Comparison of ENCODE assay signal across 8 cellular contexts in the genomic region with DNA sequence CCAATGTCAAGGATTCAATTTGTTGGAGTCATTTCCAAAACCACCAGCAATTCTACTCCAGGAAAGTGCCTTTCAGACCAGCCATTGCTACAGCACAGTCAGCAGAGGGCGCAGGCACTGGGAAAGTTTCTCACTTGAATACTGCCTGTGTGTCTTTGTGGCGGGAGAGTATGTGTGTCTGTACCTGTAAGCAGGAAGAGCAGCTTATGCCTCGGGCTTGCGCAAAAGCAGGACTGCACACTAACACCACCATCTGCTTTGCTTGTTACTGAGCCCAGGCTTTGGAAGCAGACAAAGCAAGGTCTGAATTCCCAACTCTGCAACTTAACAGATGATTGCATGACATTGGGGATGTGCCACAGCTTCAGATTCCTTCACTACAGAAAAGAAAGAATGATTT. TPM values are rescaled to one million over a fixed set of nuclear protein-coding genes. Genes with fewer than 3 reads are reported as not detected.
DNase-seq lines count a peak whose midpoint lies in the region; ATAC-seq and TF ChIP-seq lines count a peak whose summit lies in the region.

No MANE protein-coding gene starts in this region.

- H3K4me3 ChIP-seq in HEK293 (ENCODE audit: low read depth, low read length) = no peak overlapping the region
- H3K4me3 ChIP-seq in adipocyte (ENCODE audit: low read length) = no peak overlapping the region
- H3K4me3 ChIP-seq in left ventricle myocardium inferior = no peak overlapping the region

- intact Hi-C loops in left ventricle myocardium inferior (cut with micrococcal nuclease) = loop anchor here (10.0 kb wide), 1 partner anchor 74 kb away; no protein-coding TSS in a partner anchor

- H3K9ac ChIP-seq in adipocyte (ENCODE audit: low read length) = no peak overlapping the region

- no peak overlapping the region for H3K27ac ChIP-seq in HEK293 (ENCODE audit: extremely low read depth, low read depth, low read length)
- H3K27ac ChIP-seq in left ventricle myocardium inferior (replicated peaks) = no peak overlapping the region

- no peaks in the 10 kb centered on the region for H3K36me3 ChIP-seq in HEK293 (ENCODE audit: control insufficient read depth in 2 of 2, insufficient read depth in 1 of 2, low read length in 2 of 2)
- no peaks in the 10 kb centered on the region for H3K36me3 ChIP-seq in adipocyte (ENCODE audit: control insufficient read depth, insufficient read depth, low read length, severe bottlenecking)
- no peaks in the 10 kb centered on the region for H3K36me3 ChIP-seq in left ventricle myocardium inferior

- ATAC-seq in HG02938 (IDR thresholded peaks at IDR 0.05; ENCODE audit: unreplicated experiment) = no peak

- H3K27me3 ChIP-seq in adipocyte (replicated peaks; ENCODE audit: control insufficient read depth, insufficient read depth, low read length) (peaks cover 13% of the 10 kb centered on the region), left ventricle myocardium inferior (ENCODE audit: low read depth) (peaks cover 34% of the 10 kb centered on the region)

- POLR2A ChIA-PET in HEK293 (lab: Yijun Ruan, JAX) = no interaction called here

- H3K4me1 ChIP-seq in HEK293 (ENCODE audit: control insufficient read depth, insufficient read depth, low read length) (no peaks in the 10 kb centered on the region), adipocyte (ENCODE audit: control insufficient read depth, insufficient read depth, low read length) (no peaks in the 10 kb centered on the region), left ventricle myocardium inferior (no peaks in the 10 kb centered on the region)

- CTCF ChIA-PET in HEK293 (lab: Yijun Ruan, JAX) = interaction anchor here (0.6 to 7.9 kb wide), 32 partner anchors 9 to 459 kb away, joined by 3 to 144 read pairs (median 5); a partner anchor contains a TSS

- H3K9me3 ChIP-seq in HEK293 (ENCODE audit: control insufficient read depth, insufficient read depth, low read depth, low read length) (no peaks in the 10 kb centered on the region), adipocyte (ENCODE audit: control insufficient read depth, low read length) (peaks cover 5% of the 10 kb centered on the region), left ventricle myocardium inferior (replicated peaks) (no peaks in the 10 kb centered on the region)

- DNase-seq in Daoy (ENCODE audit: low read depth) (peak; percentile 69), NCI-H1417 treated with DMSO at 0.1 percent for 48 hours (lab: John Stamatoyannopoulos, UW) (peak; percentile 32), SKM-1 (lab: John Stamatoyannopoulos, UW; ENCODE audit: unreplicated experiment) (peak; percentile 98), adipocyte (ENCODE audit: low read depth) (peak; percentile 80), left ventricle myocardium inferior (peak; percentile 34), retina (peak; percentile 66)

- TF ChIP-seq CTCF in HEK293 (tag by site-specific recombination; IDR thresholded peaks at IDR 0.05) (peak; percentile 82), left ventricle myocardium inferior (IDR thresholded peaks at IDR 0.05; ENCODE audit: borderline replicate concordance) (peak; percentile 79)

TF ChIP-seq in HEK293, 187 proteins besides CTCF, POLR2A, EP300 and RAD21:
- TF ChIP-seq PRDM1 (tag by site-specific recombination; IDR thresholded peaks at IDR 0.05) = peak; percentile 89
- no peak for TF ChIP-seq ZBTB48 (tag by site-specific recombination; IDR thresholded peaks at IDR 0.05)
- no peak for TF ChIP-seq KLF16 (tag by site-specific recombination; IDR thresholded peaks at IDR 0.05)
- 0 out of 2 replicates have a peak, but pooled peaks have one; percentile 30 for TF ChIP-seq ZBTB17 (tag by site-specific recombination; IDR thresholded peaks at IDR 0.05)
- peak; percentile 69 for TF ChIP-seq ZNF660 (tag by site-specific recombination; IDR thresholded peaks at IDR 0.05)
- peak; percentile 70 for TF ChIP-seq ZNF654 (tag by site-specific recombination; IDR thresholded peaks at IDR 0.05; ENCODE audit: low read depth)
- TF ChIP-seq ZNF558 (tag by site-specific recombination; IDR thresholded peaks at IDR 0.05) = peak; percentile 90
- peak; percentile 56 for TF ChIP-seq SCRT2 (tag by site-specific recombination; IDR thresholded peaks at IDR 0.05)
- TF ChIP-seq, protein P1, sequence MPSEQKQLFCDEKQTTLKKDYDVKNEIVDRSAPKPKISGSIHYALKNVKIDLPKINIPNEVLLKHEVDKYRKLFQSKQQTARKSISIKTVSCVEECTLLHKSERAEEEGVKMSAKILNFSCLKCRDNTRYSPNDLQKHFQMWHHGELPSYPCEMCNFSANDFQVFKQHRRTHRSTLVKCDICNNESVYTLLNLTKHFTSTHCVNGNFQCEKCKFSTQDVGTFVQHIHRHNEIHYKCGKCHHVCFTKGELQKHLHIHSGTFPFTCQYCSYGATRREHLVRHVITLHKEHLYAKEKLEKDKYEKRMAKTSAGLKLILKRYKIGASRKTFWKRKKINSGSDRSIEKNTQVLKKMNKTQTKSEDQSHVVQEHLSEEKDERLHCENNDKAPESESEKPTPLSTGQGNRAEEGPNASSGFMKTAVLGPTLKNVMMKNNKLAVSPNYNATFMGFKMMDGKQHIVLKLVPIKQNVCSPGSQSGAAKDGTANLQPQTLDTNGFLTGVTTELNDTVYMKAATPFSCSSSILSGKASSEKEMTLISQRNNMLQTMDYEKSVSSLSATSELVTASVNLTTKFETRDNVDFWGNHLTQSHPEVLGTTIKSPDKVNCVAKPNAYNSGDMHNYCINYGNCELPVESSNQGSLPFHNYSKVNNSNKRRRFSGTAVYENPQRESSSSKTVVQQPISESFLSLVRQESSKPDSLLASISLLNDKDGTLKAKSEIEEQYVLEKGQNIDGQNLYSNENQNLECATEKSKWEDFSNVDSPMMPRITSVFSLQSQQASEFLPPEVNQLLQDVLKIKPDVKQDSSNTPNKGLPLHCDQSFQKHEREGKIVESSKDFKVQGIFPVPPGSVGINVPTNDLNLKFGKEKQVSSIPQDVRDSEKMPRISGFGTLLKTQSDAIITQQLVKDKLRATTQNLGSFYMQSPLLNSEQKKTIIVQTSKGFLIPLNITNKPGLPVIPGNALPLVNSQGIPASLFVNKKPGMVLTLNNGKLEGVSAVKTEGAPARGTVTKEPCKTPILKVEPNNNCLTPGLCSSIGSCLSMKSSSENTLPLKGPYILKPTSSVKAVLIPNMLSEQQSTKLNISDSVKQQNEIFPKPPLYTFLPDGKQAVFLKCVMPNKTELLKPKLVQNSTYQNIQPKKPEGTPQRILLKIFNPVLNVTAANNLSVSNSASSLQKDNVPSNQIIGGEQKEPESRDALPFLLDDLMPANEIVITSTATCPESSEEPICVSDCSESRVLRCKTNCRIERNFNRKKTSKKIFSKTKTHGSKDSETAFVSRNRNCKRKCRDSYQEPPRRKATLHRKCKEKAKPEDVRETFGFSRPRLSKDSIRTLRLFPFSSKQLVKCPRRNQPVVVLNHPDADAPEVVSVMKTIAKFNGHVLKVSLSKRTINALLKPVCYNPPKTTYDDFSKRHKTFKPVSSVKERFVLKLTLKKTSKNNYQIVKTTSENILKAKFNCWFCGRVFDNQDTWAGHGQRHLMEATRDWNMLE (tag by site-specific recombination; conservative IDR thresholded peaks at IDR 0.05; ENCODE audit: low read depth) = no peak
- TF ChIP-seq ZNF140 (tag by site-specific recombination; IDR thresholded peaks at IDR 0.05) = peak; percentile 42; the same call in 1 of the 2 replicates
- TF ChIP-seq ZNF2 (tag by site-specific recombination; IDR thresholded peaks at IDR 0.05) = 0 out of 2 replicates have a peak, but pooled peaks have one; percentile 32
TF ChIP-seq in HEK293: peak in this region for 8.

RNA-seq across cellular contexts. Expression of a gene that starts 7.0 kb away (rescaled TPM):
- total RNA-seq in Daoy (2014; rRNA removed; shearing (Covaris generic)) = not detected in 2 replicates
- total RNA-seq in left ventricle myocardium inferior = not detected

RNA-seq across cellular contexts. Expression of a gene that starts 22.3 kb away (rescaled TPM):
- total RNA-seq in Daoy (2014; rRNA removed; shearing (Covaris generic)) = not detected in 2 replicates
- total RNA-seq in left ventricle myocardium inferior = 0.44 TPM

RNA-seq across cellular contexts. Expression of a gene that starts 27.5 kb away (rescaled TPM):
- total RNA-seq in Daoy (2014; rRNA removed; shearing (Covaris generic)) = 2.7 and 3.5 TPM in 2 replicates
- total RNA-seq in left ventricle myocardium inferior = 1.4 TPM

Comparison
In these comparisons a context has a peak if more than half of its experiments do, and no peak if none do; other contexts are left out.
1. DNase-seq: peak in every context shown above with its lines; median percentile 98 in SKM-1; 80 in adipocyte; 69 in Daoy; 66 in retina; 34 in left ventricle myocardium inferior; 32 in NCI-H1417 treated with DMSO at 0.1 percent for 48 hours.